Comparison of ENCODE assay signal across 17 cellular contexts in genomic region chr18:49020129-49020528, GRCh38.
DNase-seq lines count a peak whose midpoint lies in the region; ATAC-seq, FAIRE-seq and TF ChIP-seq lines count a peak whose summit lies in the region.
"Had no signal": no experiment of that assay in that cellular context is flagged by ENCODE, and none has a peak within 500 bp of the region (broad histone marks: within the 10 kb centered on the region; RNA-seq: fewer than 3 reads in every experiment).

No MANE protein-coding gene starts in this region.

- H3K27ac ChIP-seq in A549 (peak overlapping the region; percentile 33 to 92; a peak in 4 of 6 replicates), adrenal gland (no peak overlapping the region), mesendoderm (ENCODE audit: low read depth, low read length) (no peak overlapping the region)
- H3K27ac ChIP-seq: HL-60, neural progenitor cell, SK-N-MC had no signal

- peaks cover 41% of the 10 kb centered on the region for H3K4me1 ChIP-seq in A549
- H3K4me1 ChIP-seq in adrenal gland (replicated peaks in 1 of 2): peaks cover 0 to 2% of the 10 kb centered on the region in 2 donors
- peaks cover 13% of the 10 kb centered on the region for H3K4me1 ChIP-seq in mesendoderm (ENCODE audit: control insufficient read depth, low read depth, low read length)

- no peaks in the 10 kb centered on the region for H3K9me3 Mint-ChIP-seq in Calu3 (ENCODE audit: low read depth, unreplicated experiment)
- H3K9me3 Mint-ChIP-seq: neural progenitor cell; stimulated activated naive CD8-positive, alpha-beta T cell treated with anti-CD3 and anti-CD28 coated beads, Interleukin-15, Interleukin-2, amounts not matched to agents 100 ng/mL and 50 ng/mL, for 24 hours had no signal

- no peak for DNase-seq in A549 (ENCODE audit: low read depth in 1 of 2, low spot score in 1 of 2)
- no peak for DNase-seq in Calu3
- peak in 4 of 7 donors; percentile 7 to 24 (median 11) for DNase-seq in adrenal gland
- no peak for DNase-seq in mesendoderm
- no peak for DNase-seq in DMS79 (lab: John Stamatoyannopoulos, UW)
- DNase-seq in KG1 (lab: John Stamatoyannopoulos, UW): no peak
- DNase-seq in OCI-M1 (lab: John Stamatoyannopoulos, UW): no peak
- DNase-seq: activated CD4-positive, alpha-beta T cell treated with anti-CD3 and anti-CD28 coated beads, Interleukin-2, amount 50 U/mL, for 1 hour; GDM1; NCI-H1048; NCI-H69 had no signal

- no peak overlapping the region for H3K23ac ChIP-seq in mesendoderm (ENCODE audit: low read length)

- no peak overlapping the region for H3K9ac ChIP-seq in mesendoderm (ENCODE audit: low read length)
- H3K9ac ChIP-seq: neural progenitor cell had no signal

- no peaks in the 10 kb centered on the region for H3K9me3 ChIP-seq in A549
- no peaks in the 10 kb centered on the region for H3K9me3 ChIP-seq in adrenal gland (replicated peaks in 1 of 3)

- BruUV-seq in Calu3 (replicated peaks; lab: Mats Ljungman, UMichigan): no TSS peak

- no peak for TF ChIP-seq RAD21 in A549 (conservative IDR thresholded peaks at IDR 0.05 in 1 of 2, IDR thresholded peaks at IDR 0.05 in 1 of 2)

- intact Hi-C loops in Calu3 (cut with micrococcal nuclease; ENCODE audit: unreplicated experiment): loop anchor here (5.0 kb wide), 1 partner anchor 217 kb away; no protein-coding TSS in a partner anchor
- intact Hi-C loops in adrenal gland (cut with DNase I): loop anchor here in 1 of 2 donors (10.0 kb wide), 1 partner anchor 235 kb away; no protein-coding TSS in a partner anchor

- peak overlapping the region; percentile 20 for H3K18ac ChIP-seq in mesendoderm (ENCODE audit: low read length)

- TF ChIP-seq CTCF in A549 (IDR thresholded peaks at IDR 0.05) (no peak), Calu3 (IDR thresholded peaks at IDR 0.05; ENCODE audit: unreplicated experiment) (no peak), adrenal gland (IDR thresholded peaks at IDR 0.05) (no peak)

- H3K4me3 Mint-ChIP-seq in Calu3 (ENCODE audit: low read depth, unreplicated experiment): peak overlapping the region; percentile 67
- H3K4me3 Mint-ChIP-seq: neural progenitor cell; stimulated activated naive CD8-positive, alpha-beta T cell treated with anti-CD3 and anti-CD28 coated beads, Interleukin-15, Interleukin-2, amounts not matched to agents 100 ng/mL and 50 ng/mL, for 24 hours had no signal

- 82% methylated on average over 5 of the region's 8 CpGs for WGBS in A549 (ENCODE audit: missing lambda C conversion rate)
- 90 to 96% (median 93%) methylated on average over 6 to 8 of the region's 8 CpGs for WGBS in adrenal gland, 4 donors
- WGBS in mesendoderm (ENCODE audit: extremely low coverage, insufficient coverage, low lambda C conversion rate): no CpG with 5 or more reads among the region's 8 CpGs

- H3K36me3 ChIP-seq in adrenal gland (replicated peaks in 1 of 2) (no peaks in the 10 kb centered on the region), mesendoderm (ENCODE audit: control insufficient read depth, insufficient read depth, low read length) (no peaks in the 10 kb centered on the region)
- H3K36me3 ChIP-seq: neural progenitor cell had no signal

- H3K27me3 ChIP-seq in adrenal gland (no peaks in the 10 kb centered on the region), mesendoderm (ENCODE audit: insufficient read depth, low read length, poor library complexity) (no peaks in the 10 kb centered on the region)
- H3K27me3 ChIP-seq: neural progenitor cell had no signal

- no peaks in the 10 kb centered on the region for H3K79me1 ChIP-seq in mesendoderm (ENCODE audit: low read length)

- FAIRE-seq in A549 (lab: Jason Lieb, UNC): no peak
- FAIRE-seq: islet of Langerhans, K562 had no signal

- H3K79me2 ChIP-seq in mesendoderm (ENCODE audit: control insufficient read depth, insufficient read depth, low read length): no peaks in the 10 kb centered on the region

- CTCF ChIA-PET in A549 (lab: Yijun Ruan, JAX) (no interaction called here), Calu3 (lab: Charles Lee) (interaction anchor here (1.1 kb wide), 1 partner anchor 144 kb away, joined by 4 read pairs; no protein-coding TSS in a partner anchor)

- no peak overlapping the region for H3K4ac ChIP-seq in mesendoderm (ENCODE audit: low read depth, low read length)

- H2BK120ac ChIP-seq in mesendoderm (ENCODE audit: low read depth, low read length): no peak overlapping the region

- no peak overlapping the region for H2BK5ac ChIP-seq in mesendoderm (ENCODE audit: low read length)

- POLR2A ChIA-PET in A549 (lab: Yijun Ruan, JAX): no interaction called here

- no peaks in the 10 kb centered on the region for H3K27me3 Mint-ChIP-seq in Calu3 (ENCODE audit: unreplicated experiment)
- H3K27me3 Mint-ChIP-seq: stimulated activated naive CD8-positive, alpha-beta T cell treated with anti-CD3 and anti-CD28 coated beads, Interleukin-15, Interleukin-2, amounts not matched to agents 100 ng/mL and 50 ng/mL, for 24 hours had no signal

- H4K8ac ChIP-seq in mesendoderm (ENCODE audit: low read depth, low read length): no peak overlapping the region

- no peak overlapping the region for H3K4me3 ChIP-seq in A549
- H3K4me3 ChIP-seq in adrenal gland: no peak overlapping the region
- no peak overlapping the region for H3K4me3 ChIP-seq in mesendoderm (ENCODE audit: low read length)
- H3K4me3 ChIP-seq: K562, neural progenitor cell, SK-N-MC had no signal

- ATAC-seq in A549: no peak
- ATAC-seq: K562 had no signal

- H3K4me2 ChIP-seq in A549 (peak overlapping the region; percentile 61; the same call in 1 of the 3 replicates), mesendoderm (ENCODE audit: low read length) (no peak overlapping the region)
- H3K4me2 ChIP-seq: neural progenitor cell had no signal

- peaks cover 23% of the 10 kb centered on the region for H3K36me3 Mint-ChIP-seq in Calu3 (ENCODE audit: insufficient read depth, unreplicated experiment)
- H3K36me3 Mint-ChIP-seq: neural progenitor cell had no signal

- no peak for TF ChIP-seq POLR2A in A549 (IDR thresholded peaks at IDR 0.05; ENCODE audit: low read length)
- TF ChIP-seq POLR2A in adrenal gland (IDR thresholded peaks at IDR 0.05): no peak

- peak overlapping the region; percentile 40 for H3K56ac ChIP-seq in mesendoderm (ENCODE audit: low read length)

- TF ChIP-seq EP300 in A549 (IDR thresholded peaks at IDR 0.05): no peak

- H2AK5ac ChIP-seq in mesendoderm (ENCODE audit: low read length): no peak overlapping the region

- H2BK15ac ChIP-seq in mesendoderm (replicated peaks; ENCODE audit: low read depth): no peak overlapping the region

- H3K4me1 Mint-ChIP-seq in Calu3 (ENCODE audit: low read depth, unreplicated experiment): peaks cover 14% of the 10 kb centered on the region

- peak overlapping the region; percentile 81 for H3K27ac Mint-ChIP-seq in Calu3 (ENCODE audit: unreplicated experiment)
- H3K27ac Mint-ChIP-seq: neural progenitor cell; stimulated activated naive CD8-positive, alpha-beta T cell treated with anti-CD3 and anti-CD28 coated beads, Interleukin-15, Interleukin-2, amounts not matched to agents 100 ng/mL and 50 ng/mL, for 24 hours had no signal

- no peak overlapping the region for H4K5ac ChIP-seq in mesendoderm (ENCODE audit: low read length)

TF ChIP-seq in A549, 52 proteins besides CTCF, POLR2A, EP300 and RAD21:
- TF ChIP-seq TP53 (CRISPR knock-in tag; IDR thresholded peaks at IDR 0.05): no peak
- TF ChIP-seq CEBPB (IDR thresholded peaks at IDR 0.05): no peak
- no peak for TF ChIP-seq ESRRA (IDR thresholded peaks at IDR 0.05; ENCODE audit: borderline replicate concordance, low read length)
- no peak for TF ChIP-seq RNF2 (IDR thresholded peaks at IDR 0.05; ENCODE audit: borderline replicate concordance, low read depth)
- TF ChIP-seq E2F6 (IDR thresholded peaks at IDR 0.05; ENCODE audit: borderline replicate concordance, low read depth): no peak

Comparison
In these comparisons a context has a peak if more than half of its experiments do, and no peak if none do; other contexts are left out.
1. DNase-seq: peak in adrenal gland (4 of 7); none in A549 (0 of 2), Calu3 (single experiment), mesendoderm (single experiment), DMS79 (single experiment), KG1 (single experiment) and OCI-M1 (single experiment).
2. H3K27ac ChIP-seq: peak in A549 (2 of 2); none in adrenal gland (0 of 5) and mesendoderm (single experiment).